8 cellular contexts compared by ENCODE assay signal in genomic region chr10:114526112-114526496, GRCh38.
DNase-seq lines count a peak whose midpoint lies in the region; ATAC-seq and TF ChIP-seq lines count a peak whose summit lies in the region.

No MANE protein-coding gene starts in this region.

- no peaks in the 10 kb centered on the region for H3K36me3 ChIP-seq in fibroblast of lung (ENCODE audit: control insufficient read depth, insufficient read depth, low read length)
- H3K36me3 ChIP-seq in prostate gland = no peaks in the 10 kb centered on the region
- H3K36me3 ChIP-seq in WERI-Rb-1 = no peaks in the 10 kb centered on the region

- H2AFZ ChIP-seq in fibroblast of lung (ENCODE audit: low read length) = no peak overlapping the region

- H3K4me1 ChIP-seq in fibroblast of lung (ENCODE audit: control insufficient read depth, extremely low read depth, insufficient read depth, low read length) (peaks cover 5% of the 10 kb centered on the region), prostate gland (replicated peaks) (no peaks in the 10 kb centered on the region)

- WGBS in prostate gland = 19% methylated on average over 5 of the region's 5 CpGs

- no peaks in the 10 kb centered on the region for H3K9me3 ChIP-seq in fibroblast of lung (ENCODE audit: control insufficient read depth, insufficient read depth, low read depth, low read length)
- H3K9me3 ChIP-seq in prostate gland = no peaks in the 10 kb centered on the region
- no peaks in the 10 kb centered on the region for H3K9me3 ChIP-seq in WERI-Rb-1 (ENCODE audit: severe bottlenecking)

- in situ Hi-C loops in SK-MEL-5 (cut with HindIII; ENCODE audit: low pct_unique_long_range_greater_than_20kb, low sequenced_read_pairs) = no loop called here

- H3K4me3 ChIP-seq in fibroblast of lung (replicated peaks in 1 of 4; ENCODE audit: control extremely low read depth in 1 of 4, insufficient read depth in 1 of 4, low read depth in 3 of 4, low read length in 4 of 4) (no peak overlapping the region), prostate gland (peak overlapping the region; percentile 26 to 34), WERI-Rb-1 (ENCODE audit: low read depth, low read length) (no peak overlapping the region)

- H3K27me3 ChIP-seq in fibroblast of lung (ENCODE audit: control insufficient read depth, insufficient read depth, low read length) = no peaks in the 10 kb centered on the region
- H3K27me3 ChIP-seq in prostate gland (replicated peaks; ENCODE audit: insufficient read depth) = no peaks in the 10 kb centered on the region
- H3K27me3 ChIP-seq in WERI-Rb-1 (ENCODE audit: insufficient read depth, low read depth, severe bottlenecking) = no peaks in the 10 kb centered on the region

- intact Hi-C loops in prostate gland (cut with DNase I) = loop anchor here (5.0 kb wide), 1 partner anchor 44 kb away; no protein-coding TSS in a partner anchor

- H3K27ac ChIP-seq in fibroblast of lung (ENCODE audit: insufficient read depth, low read length) (no peak overlapping the region), prostate gland (peak overlapping the region; percentile 52 to 74), WERI-Rb-1 (no peak overlapping the region)

- H3K79me2 ChIP-seq in fibroblast of lung (ENCODE audit: control insufficient read depth, insufficient read depth, low read length) = no peaks in the 10 kb centered on the region

- H3K4me2 ChIP-seq in fibroblast of lung (ENCODE audit: extremely low read depth, insufficient read depth, low read length) = peak overlapping the region; percentile 72

- no peak for TF ChIP-seq CTCF in fibroblast of lung (conservative IDR thresholded peaks at IDR 0.05 in 1 of 2, IDR thresholded peaks at IDR 0.05 in 1 of 2; ENCODE audit: low read depth in 1 of 2, low read length in 2 of 2)
- TF ChIP-seq CTCF in prostate gland (IDR thresholded peaks at IDR 0.05) = no peak
- no peak for TF ChIP-seq CTCF in WERI-Rb-1 (IDR thresholded peaks at IDR 0.05; ENCODE audit: low read depth, low read length)

- TF ChIP-seq POLR2A in prostate gland (IDR thresholded peaks at IDR 0.05) = no peak

- peak; percentile 16 for DNase-seq in SK-MEL-5 (ENCODE audit: low read depth, low spot score)
- peak; percentile 31 to 62 for DNase-seq in fibroblast of lung (ENCODE audit: low read depth in 2 of 2)
- DNase-seq in prostate gland (ENCODE audit: low spot score) = no peak
- no peak for DNase-seq in WERI-Rb-1
- DNase-seq in NCI-H1417 (lab: John Stamatoyannopoulos, UW) = no peak
- no peak for DNase-seq in A172 (ENCODE audit: low spot score)

- H4K20me1 ChIP-seq in fibroblast of lung (ENCODE audit: control insufficient read depth, extremely low read depth, insufficient read depth, low read length) = no peaks in the 10 kb centered on the region

- ATAC-seq in GM18907 (IDR thresholded peaks at IDR 0.05; ENCODE audit: unreplicated experiment) (peak; percentile 53), HG02852 (IDR thresholded peaks at IDR 0.05; ENCODE audit: unreplicated experiment) (peak; percentile 45)

- H3K9ac ChIP-seq in fibroblast of lung (ENCODE audit: insufficient read depth, low read length) = no peak overlapping the region

Comparison
In these comparisons a context has a peak if more than half of its experiments do, and no peak if none do; other contexts are left out.
1. DNase-seq: peak in SK-MEL-5 (single experiment) and fibroblast of lung (2 of 2); none in prostate gland (single experiment), WERI-Rb-1 (single experiment), NCI-H1417 (0 of 3) and A172 (single experiment).
2. H3K27ac ChIP-seq: peak in prostate gland (2 of 2); none in fibroblast of lung (single experiment) and WERI-Rb-1 (single experiment).
3. H3K4me3 ChIP-seq: peak in prostate gland (2 of 2); none in fibroblast of lung (0 of 4) and WERI-Rb-1 (single experiment).